In the genomic region with DNA sequence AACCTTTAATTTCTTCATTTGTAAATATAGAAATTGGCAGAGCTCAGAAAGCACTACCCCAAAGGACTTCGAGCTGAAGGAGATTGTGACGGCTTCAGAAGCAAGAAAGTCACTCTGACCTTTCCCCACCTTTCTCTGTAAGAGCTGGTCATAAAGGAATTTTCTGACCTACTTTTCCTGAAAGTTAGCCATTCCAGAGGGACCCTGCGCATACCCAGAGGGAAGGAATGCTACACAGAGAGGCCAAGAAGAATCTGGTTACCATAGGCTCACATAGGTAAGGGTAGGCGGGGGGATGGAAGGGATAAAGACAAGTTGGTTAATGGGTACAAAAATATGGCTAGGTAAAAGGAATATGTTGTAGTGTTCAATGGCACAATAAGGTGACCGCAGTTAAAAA, we compare ENCODE assay signal across 29 cellular contexts.
"Had no signal": no experiment of that assay in that cellular context is flagged by ENCODE, and none has a peak within 500 bp of the region (broad histone marks: within the 10 kb centered on the region; RNA-seq: fewer than 3 reads in every experiment).

No MANE protein-coding gene starts in this region.

- H3K9me3 ChIP-seq: ovary, psoas muscle, right lobe of liver, suprapubic skin, testis, tibial artery, upper lobe of left lung had no signal

- H3K36me3 ChIP-seq: neural progenitor cell, ovary, right lobe of liver, sigmoid colon, suprapubic skin, tibial artery, transverse colon, upper lobe of left lung had no signal

- ATAC-seq: naive thymus-derived CD4-positive, alpha-beta T cell; natural killer cell; psoas muscle; right cardiac atrium; right lobe of liver; stimulated activated effector memory CD8-positive, alpha-beta T cell treated with anti-CD3 and anti-CD28 coated beads, Interleukin-12 subunit alpha, Interleukin-12 subunit beta, amount 100 ng/mL, for 72 hours; stimulated activated naive CD8-positive, alpha-beta T cell treated with anti-CD3 and anti-CD28 coated beads, Interleukin-15, amount 100 ng/mL, for 72 hours; stimulated activated naive CD8-positive, alpha-beta T cell treated with anti-CD3 and anti-CD28 coated beads, Interleukin-15, Interleukin-2, amounts not matched to agents 100 U/mL and 50 U/mL, for 24 hours had no signal

- H3K27ac ChIP-seq: neural progenitor cell, ovary, parathyroid adenoma, psoas muscle, right lobe of liver, sigmoid colon, suprapubic skin, testis, tibial artery, transverse colon, upper lobe of left lung had no signal

- H3K27me3 ChIP-seq: neural progenitor cell, ovary, right lobe of liver, sigmoid colon, suprapubic skin, testis, tibial artery, transverse colon, upper lobe of left lung had no signal

- H3K4me1 Mint-ChIP-seq: naive thymus-derived CD4-positive, alpha-beta T cell; natural killer cell; neural progenitor cell; stimulated activated effector memory CD8-positive, alpha-beta T cell treated with anti-CD3 and anti-CD28 coated beads, Interleukin-12 subunit alpha, Interleukin-12 subunit beta, amount 100 ng/mL, for 72 hours; stimulated activated naive CD8-positive, alpha-beta T cell treated with anti-CD3 and anti-CD28 coated beads, Interleukin-15, amount 100 ng/mL, for 72 hours had no signal

- H3K4me3 ChIP-seq: neural progenitor cell, ovary, psoas muscle, right lobe of liver, sigmoid colon, suprapubic skin, testis, tibial artery, transverse colon, upper lobe of left lung had no signal

- FAIRE-seq: small intestine, urothelium cell line had no signal

- H3K9ac ChIP-seq: neural progenitor cell, parathyroid adenoma had no signal

- H3K4me2 ChIP-seq: neural progenitor cell had no signal

- H3K27me3 Mint-ChIP-seq: naive thymus-derived CD4-positive, alpha-beta T cell; progenitor cell of endocrine pancreas; stimulated activated naive CD8-positive, alpha-beta T cell treated with anti-CD3 and anti-CD28 coated beads, Interleukin-15, amount 100 ng/mL, for 72 hours had no signal

- DNase-seq: naive thymus-derived CD4-positive, alpha-beta T cell; natural killer cell; occipital lobe; ovary; posterior cingulate gyrus; psoas muscle; right cardiac atrium; right lobe of liver; sigmoid colon; small intestine; stimulated activated CD4-positive, alpha-beta T cell treated with anti-CD3 and anti-CD28 coated beads, Interleukin-15, amount 100 ng/mL, for 24 hours; stimulated activated CD4-positive, alpha-beta T cell treated with anti-CD3 and anti-CD28 coated beads, Interleukin-2, amount 100 ng/mL, for 24 hours; stimulated activated CD4-positive, alpha-beta T cell treated with anti-CD3 and anti-CD28 coated beads, Interleukin-2, amount 100 ng/mL, for 48 hours; stimulated activated CD4-positive, alpha-beta T cell treated with anti-CD3 and anti-CD28 coated beads, Interleukin-4, amount 100 ng/mL, for 24 hours; stimulated activated naive CD4-positive, alpha-beta T cell; stimulated activated naive CD8-positive, alpha-beta T cell treated with anti-CD3 and anti-CD28 coated beads, Interleukin-15, amount 100 ng/mL, for 72 hours; stimulated activated naive CD8-positive, alpha-beta T cell treated with anti-CD3 and anti-CD28 coated beads, Interleukin-15, Interleukin-2, amounts not matched to agents 100 U/mL and 50 U/mL, for 24 hours; substantia nigra; testis; tibial artery; transverse colon; upper lobe of left lung had no signal

- H3K79me2 ChIP-seq: parathyroid adenoma had no signal

- H3K36me3 Mint-ChIP-seq: naive thymus-derived CD4-positive, alpha-beta T cell; neural progenitor cell; stimulated activated effector memory CD8-positive, alpha-beta T cell treated with anti-CD3 and anti-CD28 coated beads, Interleukin-12 subunit alpha, Interleukin-12 subunit beta, amount 100 ng/mL, for 72 hours had no signal

- H3K4me3 Mint-ChIP-seq: naive thymus-derived CD4-positive, alpha-beta T cell; natural killer cell; nephron; neural progenitor cell; stimulated activated effector memory CD8-positive, alpha-beta T cell treated with anti-CD3 and anti-CD28 coated beads, Interleukin-12 subunit alpha, Interleukin-12 subunit beta, amount 100 ng/mL, for 72 hours; stimulated activated naive CD8-positive, alpha-beta T cell treated with anti-CD3 and anti-CD28 coated beads, Interleukin-15, amount 100 ng/mL, for 72 hours had no signal

- H3K27ac Mint-ChIP-seq: naive thymus-derived CD4-positive, alpha-beta T cell; natural killer cell; neural progenitor cell; progenitor cell of endocrine pancreas; stimulated activated effector memory CD8-positive, alpha-beta T cell treated with anti-CD3 and anti-CD28 coated beads, Interleukin-12 subunit alpha, Interleukin-12 subunit beta, amount 100 ng/mL, for 72 hours; stimulated activated naive CD8-positive, alpha-beta T cell treated with anti-CD3 and anti-CD28 coated beads, Interleukin-15, amount 100 ng/mL, for 72 hours had no signal

- H3K4me1 ChIP-seq: parathyroid adenoma, psoas muscle, right lobe of liver, sigmoid colon, suprapubic skin, testis, tibial artery, transverse colon, upper lobe of left lung had no signal

- H2AFZ ChIP-seq: neural progenitor cell, parathyroid adenoma had no signal
